In the genomic region with DNA sequence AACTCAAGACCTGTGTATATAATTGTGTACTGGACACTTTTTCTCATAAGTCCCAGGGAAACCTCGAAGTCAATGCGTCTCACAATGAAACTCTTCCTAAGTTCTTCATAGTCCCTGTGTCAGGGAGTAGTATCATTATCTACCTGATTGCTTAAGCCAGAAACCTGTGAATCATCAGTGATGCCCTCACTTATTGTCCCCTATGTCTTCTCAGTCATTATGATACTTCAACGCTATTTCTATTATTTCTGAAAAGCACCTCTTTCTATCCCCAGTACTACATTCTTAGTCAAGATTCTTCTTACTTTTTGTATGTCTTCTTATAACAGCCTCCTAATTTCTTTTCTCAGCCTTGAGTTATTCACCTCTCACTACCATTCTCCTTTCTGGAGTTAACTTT, we compare ENCODE assay signal across 26 cellular contexts.
"Had no signal": no experiment of that assay in that cellular context is flagged by ENCODE, and none has a peak within 500 bp of the region (broad histone marks: within the 10 kb centered on the region; RNA-seq: fewer than 3 reads in every experiment).

No MANE protein-coding gene starts in this region.

- H3K27me3 ChIP-seq: adrenal gland, body of pancreas, neutrophil, right lobe of liver, suprapubic skin, upper lobe of right lung had no signal

- H3K4me1 ChIP-seq: adrenal gland, body of pancreas, right lobe of liver, suprapubic skin, tibial artery, upper lobe of right lung had no signal

- H3K4me3 ChIP-seq: adrenal gland, body of pancreas, hepatocyte, mucosa of descending colon, right lobe of liver, suprapubic skin, tibial artery, upper lobe of right lung had no signal

- H3K27ac ChIP-seq: adrenal gland, body of pancreas, hepatocyte, neutrophil, right lobe of liver, suprapubic skin, tibial artery, upper lobe of right lung, VCaP had no signal

- H3K27ac Mint-ChIP-seq: nephron; progenitor cell of endocrine pancreas; T-helper 1 cell treated with Interleukin-12 subunit alpha and Interleukin-12 subunit beta and Interleukin-4 antibody, amounts not matched to agents 30 μg/mL and 1 μg/mL, for 36 hours had no signal

- H3K9me3 ChIP-seq: adrenal gland, body of pancreas, mucosa of descending colon, neutrophil, right lobe of liver, SK-N-SH, suprapubic skin, tibial artery, upper lobe of right lung had no signal

- DNase-seq: activated CD4-positive, alpha-beta T cell treated with anti-CD3 and anti-CD28 coated beads, Interleukin-2, amount 50 U/mL, for 4 hours; activated CD8-positive, alpha-beta memory T cell treated with anti-CD3 and anti-CD28 coated beads, Interleukin-2, amount 50 U/mL, for 4 hours; adrenal gland; aorta; body of pancreas; dermis blood vessel endothelial cell; effector CD4-positive, alpha-beta T cell; islet precursor cell; left cardiac atrium; left ventricle myocardium superior; mucosa of descending colon; right lobe of liver; SK-N-SH; stimulated activated CD4-positive, alpha-beta T cell treated with anti-CD3 and anti-CD28 coated beads, Interleukin-12 subunit alpha, Interleukin-12 subunit beta, amount 100 ng/mL, for 4 hours; stimulated activated CD4-positive, alpha-beta T cell treated with anti-CD3 and anti-CD28 coated beads, Interleukin-4, amount 100 ng/mL, for 1 hour; SW 1271; T-helper 9 cell; tibial artery; upper lobe of right lung had no signal

- H3K9me3 Mint-ChIP-seq: nephron; T-helper 1 cell treated with Interleukin-12 subunit alpha and Interleukin-12 subunit beta and Interleukin-4 antibody, amounts not matched to agents 30 μg/mL and 1 μg/mL, for 36 hours had no signal

- ATAC-seq: body of pancreas, left cardiac atrium, left ventricle myocardium superior, mucosa of descending colon, right lobe of liver, upper lobe of right lung had no signal

- H3K36me3 ChIP-seq: adrenal gland, neutrophil, right lobe of liver, suprapubic skin, tibial artery, upper lobe of right lung had no signal

- H3K4me3 Mint-ChIP-seq: nephron; T-helper 1 cell treated with Interleukin-12 subunit alpha and Interleukin-12 subunit beta and Interleukin-4 antibody, amounts not matched to agents 30 μg/mL and 1 μg/mL, for 36 hours had no signal
